In the genomic region with DNA sequence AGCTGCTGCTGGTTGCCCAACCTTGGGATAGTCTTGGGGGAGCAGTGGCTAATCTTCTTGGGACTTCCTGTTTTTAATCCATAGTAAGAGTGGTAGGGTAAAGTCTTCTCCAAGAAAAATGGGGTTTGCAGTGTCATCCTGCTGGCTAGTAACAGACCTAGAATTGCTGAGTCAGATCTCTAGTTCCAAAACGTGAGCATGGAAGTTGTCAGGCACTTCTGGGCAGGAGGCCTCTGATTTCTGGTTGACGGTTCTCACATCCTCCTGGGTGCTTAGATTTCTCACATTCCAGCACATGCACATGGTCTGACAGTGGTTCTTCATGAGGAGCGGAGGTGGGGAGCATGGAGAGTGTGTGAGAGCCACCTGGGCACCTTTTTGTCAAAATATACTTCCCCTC, we compare ENCODE assay signal across 34 cellular contexts.
"Had no signal": no experiment of that assay in that cellular context is flagged by ENCODE, and none has a peak within 500 bp of the region (broad histone marks: within the 10 kb centered on the region; RNA-seq: fewer than 3 reads in every experiment).

No MANE protein-coding gene starts in this region.

- H3K36me3 ChIP-seq: ascending aorta, cardiac muscle cell, MG63 had no signal

- H3K27me3 Mint-ChIP-seq: activated CD4-positive, alpha-beta memory T cell treated with anti-CD3 and anti-CD28 coated beads, Interleukin-2, amount 10 ng/mL, durations not matched to agents 7 days and 5 days; activated CD8-positive, alpha-beta memory T cell treated with anti-CD3 and anti-CD28 coated beads, Interleukin-2, amount 10 ng/mL, durations not matched to agents 7 days and 5 days; activated naive CD4-positive, alpha-beta T cell treated with anti-CD3 and anti-CD28 coated beads, Interleukin-2, amount 50 U/mL, for 24 hours; activated naive CD8-positive, alpha-beta T cell treated with anti-CD3 and anti-CD28 coated beads, Interleukin-2, amount 10 ng/mL, durations not matched to agents 7 days and 5 days; central memory CD8-positive, alpha-beta T cell had no signal

- H3K4me3 ChIP-seq: ascending aorta, cardiac muscle cell, MG63, PC-9 had no signal

- H3K27ac ChIP-seq: ascending aorta, cardiac muscle cell, PC-9, RWPE1, VCaP had no signal

- H2AFZ ChIP-seq: PC-9 had no signal

- H3K27me3 ChIP-seq: ascending aorta, cardiac muscle cell had no signal

- H3K4me1 ChIP-seq: ascending aorta had no signal

- H3K4me3 Mint-ChIP-seq: activated CD4-positive, alpha-beta memory T cell treated with anti-CD3 and anti-CD28 coated beads, Interleukin-2, amount 10 ng/mL, durations not matched to agents 7 days and 5 days; activated CD8-positive, alpha-beta memory T cell treated with anti-CD3 and anti-CD28 coated beads, Interleukin-2, amount 10 ng/mL, durations not matched to agents 7 days and 5 days; activated naive CD4-positive, alpha-beta T cell treated with anti-CD3 and anti-CD28 coated beads, Interleukin-2, amount 50 U/mL, for 24 hours; activated naive CD8-positive, alpha-beta T cell treated with anti-CD3 and anti-CD28 coated beads, Interleukin-2, amount 10 ng/mL, durations not matched to agents 7 days and 5 days; activated T-helper 17 cell treated with anti-CD3 and anti-CD28 coated beads, Interleukin-2, amount 50 U/mL, for 72 hours; central memory CD8-positive, alpha-beta T cell; T-cell; T-helper 17 cell had no signal

- H3K9me3 Mint-ChIP-seq: activated CD4-positive, alpha-beta memory T cell treated with anti-CD3 and anti-CD28 coated beads, Interleukin-2, amount 10 ng/mL, durations not matched to agents 7 days and 5 days; activated naive CD4-positive, alpha-beta T cell treated with anti-CD3 and anti-CD28 coated beads, Interleukin-2, amount 50 U/mL, for 24 hours; activated naive CD8-positive, alpha-beta T cell treated with anti-CD3 and anti-CD28 coated beads, Interleukin-2, amount 10 ng/mL, durations not matched to agents 7 days and 5 days; activated T-helper 17 cell treated with anti-CD3 and anti-CD28 coated beads, Interleukin-2, amount 50 U/mL, for 72 hours had no signal

- H3K9me3 ChIP-seq: ascending aorta, MG63 had no signal

- H3K4me2 ChIP-seq: PC-9 had no signal

- H3K4me1 Mint-ChIP-seq: activated CD4-positive, alpha-beta memory T cell treated with anti-CD3 and anti-CD28 coated beads, Interleukin-2, amount 10 ng/mL, durations not matched to agents 7 days and 5 days; activated CD8-positive, alpha-beta memory T cell treated with anti-CD3 and anti-CD28 coated beads, Interleukin-2, amount 10 ng/mL, durations not matched to agents 7 days and 5 days; activated naive CD4-positive, alpha-beta T cell treated with anti-CD3 and anti-CD28 coated beads, Interleukin-2, amount 50 U/mL, for 24 hours; activated T-helper 17 cell treated with anti-CD3 and anti-CD28 coated beads, Interleukin-2, amount 50 U/mL, for 72 hours; central memory CD8-positive, alpha-beta T cell; T-cell; T-helper 17 cell had no signal

- H3K36me3 Mint-ChIP-seq: activated CD8-positive, alpha-beta memory T cell treated with anti-CD3 and anti-CD28 coated beads, Interleukin-2, amount 10 ng/mL, durations not matched to agents 7 days and 5 days; activated naive CD4-positive, alpha-beta T cell treated with anti-CD3 and anti-CD28 coated beads, Interleukin-2, amount 50 U/mL, for 24 hours; activated naive CD8-positive, alpha-beta T cell treated with anti-CD3 and anti-CD28 coated beads, Interleukin-2, amount 10 ng/mL, durations not matched to agents 7 days and 5 days; T-cell had no signal

- H3K27ac Mint-ChIP-seq: activated CD4-positive, alpha-beta memory T cell treated with anti-CD3 and anti-CD28 coated beads, Interleukin-2, amount 10 ng/mL, durations not matched to agents 7 days and 5 days; activated CD8-positive, alpha-beta memory T cell treated with anti-CD3 and anti-CD28 coated beads, Interleukin-2, amount 10 ng/mL, durations not matched to agents 7 days and 5 days; activated naive CD4-positive, alpha-beta T cell treated with anti-CD3 and anti-CD28 coated beads, Interleukin-2, amount 50 U/mL, for 24 hours; activated naive CD8-positive, alpha-beta T cell treated with anti-CD3 and anti-CD28 coated beads, Interleukin-2, amount 10 ng/mL, durations not matched to agents 7 days and 5 days; activated T-helper 17 cell treated with anti-CD3 and anti-CD28 coated beads, Interleukin-2, amount 50 U/mL, for 72 hours; T-cell; T-helper 17 cell had no signal

- ATAC-seq: activated CD8-positive, alpha-beta memory T cell treated with anti-CD3 and anti-CD28 coated beads, Interleukin-2, amount 10 ng/mL, durations not matched to agents 7 days and 5 days; activated T-helper 17 cell treated with anti-CD3 and anti-CD28 coated beads, Interleukin-2, amount 50 U/mL, for 72 hours; Right ventricle myocardium inferior; SK-N-SH treated with all-trans-retinoic acid at 6 μM for 48 hours; T-cell; T-helper 17 cell had no signal

- DNase-seq: activated CD4-positive, alpha-beta memory T cell treated with anti-CD3 and anti-CD28 coated beads, Interleukin-2, amount 10 ng/mL, durations not matched to agents 7 days and 5 days; activated CD4-positive, alpha-beta T cell treated with anti-CD3 and anti-CD28 coated beads for 1 hour; activated CD4-positive, alpha-beta T cell treated with anti-CD3 and anti-CD28 coated beads for 48 hours; activated CD4-positive, CD25-positive, alpha-beta regulatory T cell; activated CD8-positive, alpha-beta memory T cell treated with anti-CD3 and anti-CD28 coated beads for 24 hours; activated CD8-positive, alpha-beta memory T cell treated with anti-CD3 and anti-CD28 coated beads, Interleukin-2, amount 10 ng/mL, durations not matched to agents 7 days and 5 days; activated CD8-positive, alpha-beta memory T cell treated with anti-CD3 and anti-CD28 coated beads, Interleukin-2, amount 50 U/mL, for 48 hours; activated effector memory CD4-positive, alpha-beta T cell treated with anti-CD3 and anti-CD28 coated beads, Interleukin-2, amount 50 U/mL, for 16 hours; activated naive CD4-positive, alpha-beta T cell treated with Interleukin-2 at 50 U/mL for 16 hours; activated naive CD8-positive, alpha-beta T cell treated with anti-CD3 and anti-CD28 coated beads, Interleukin-2, amount 10 ng/mL, durations not matched to agents 7 days and 5 days; activated T-cell treated with anti-CD3 and anti-CD28 coated beads, Interleukin-2, amount 50 U/mL, for 48 hours; amygdala; Kasumi-1; MG63; NCI-H1048; NCI-H1105 treated with DMSO at 0.1 percent for 48 hours; NCI-H1436; NCI-H1694; NCI-H2029; NCI-H345; NCI-H524 treated with DMSO at 0.1 percent for 48 hours; PC-9; SIG-M5; T-cell; T-helper 17 cell had no signal
